Comparison of ENCODE assay signal across 8 cellular contexts in the genomic region with DNA sequence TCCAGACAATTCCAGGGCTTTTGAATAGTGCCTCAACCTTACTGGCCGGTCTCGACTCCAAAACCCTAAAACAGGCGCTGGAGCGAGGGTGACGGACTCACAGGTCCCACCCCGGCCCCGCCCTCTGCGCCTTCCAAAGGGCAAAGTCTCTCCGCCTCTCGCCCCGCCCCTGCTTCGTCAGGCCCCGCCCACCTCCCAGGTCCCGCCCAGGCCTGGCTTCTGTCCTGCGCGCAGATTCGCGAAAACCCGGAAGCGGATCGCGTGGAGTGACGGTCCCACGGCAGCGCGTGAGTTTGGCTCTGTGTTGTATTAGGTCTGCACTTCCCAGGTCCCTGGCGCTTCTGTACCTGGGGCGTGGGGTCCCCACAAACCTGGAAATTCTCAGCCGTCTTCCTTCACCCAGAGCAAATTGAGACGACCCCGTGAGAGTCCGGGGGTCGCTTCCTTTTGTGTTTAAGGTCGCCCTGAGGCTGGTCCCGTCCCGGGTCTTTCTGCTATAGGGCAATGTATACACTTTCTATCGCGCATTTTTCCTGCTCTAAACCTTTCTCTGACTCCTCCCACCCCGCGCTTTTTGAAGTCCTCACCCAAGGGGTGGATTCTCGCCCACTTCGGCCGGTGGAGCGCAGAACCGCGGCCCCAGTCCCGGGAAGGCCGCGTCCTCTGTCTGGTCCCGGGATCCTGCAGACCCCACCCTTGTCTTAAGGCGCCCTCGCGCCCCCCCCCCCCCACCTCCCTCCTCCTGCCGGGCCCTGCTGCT. TPM values are rescaled to one million over a fixed set of nuclear protein-coding genes. Genes with fewer than 3 reads are reported as not detected.
DNase-seq lines count a peak whose midpoint lies in the region; ATAC-seq and TF ChIP-seq lines count a peak whose summit lies in the region.

A gene (plus strand): TSS at position 231 of the 760 bp plus-strand sequence. CDS start 16,090 bp downstream, outside the sequence.

- no peak within 1 kb of the TSS for H2BK120ac ChIP-seq in IMR-90 (ENCODE audit: low read depth, low read length)

- H3K9me3 ChIP-seq in CD4-positive, alpha-beta T cell (ENCODE audit: control insufficient read depth, low read length) = peaks cover 13% of the 10 kb centered on the region
- H3K9me3 ChIP-seq in IMR-90 (ENCODE audit: control insufficient read depth, insufficient read depth, low read length) (peaks cover under 1% of the 10 kb centered on the region; the same call in 1 of the 2 replicates), SJCRH30 (replicated peaks) (no peaks in the 10 kb centered on the region), subcutaneous abdominal adipose tissue (ENCODE audit: control insufficient read depth in 5 of 5, low read length in 5 of 5) (peaks cover 0 to 3% (median 0%) of the 10 kb centered on the region in 5 donors)

- H3K14ac ChIP-seq in IMR-90 (replicated peaks; ENCODE audit: low read depth, low read length) = peak within 1 kb of the TSS; percentile 68

- H3K4me2 ChIP-seq in IMR-90 (ENCODE audit: low read depth, low read length) = peak within 1 kb of the TSS; percentile 89

- peak within 1 kb of the TSS; percentile 82 for H2AK9ac ChIP-seq in IMR-90 (replicated peaks; ENCODE audit: low read depth, low read length, poor library complexity)

- H3K27ac ChIP-seq in CD4-positive, alpha-beta T cell (ENCODE audit: low read depth, low read length) = peak within 1 kb of the TSS; percentile 21
- H3K27ac ChIP-seq in IMR-90 (ENCODE audit: insufficient read depth, low read length) (peak within 1 kb of the TSS; percentile 50), SJCRH30 (peak within 1 kb of the TSS; percentile 84), subcutaneous abdominal adipose tissue (ENCODE audit: low read depth, low read length) (no peak within 1 kb of the TSS)

- H4K8ac ChIP-seq in IMR-90 (ENCODE audit: low read depth in 2 of 2, low read length in 2 of 2) = peak within 1 kb of the TSS; percentile 11 to 86; a peak in 2 of 4 replicates

- POLR2A ChIA-PET in CD4-positive, alpha-beta T cell (lab: Charles Lee) = interaction anchor here (0.6 kb wide), 1 partner anchor 53 kb away, joined by 3 read pairs; no protein-coding TSS in a partner anchor
- POLR2A ChIA-PET in IMR-90 (lab: Charles Lee; ENCODE audit: unreplicated experiment) = no interaction called here

- H3K9me3 Mint-ChIP-seq in CD4-positive, alpha-beta T cell = peaks cover 12% of the 10 kb centered on the region

- H2AFZ ChIP-seq in IMR-90 (replicated peaks; ENCODE audit: low read length, poor library complexity) = peak within 1 kb of the TSS; percentile 96

- in situ Hi-C loops in IMR-90 (cut with MboI; ENCODE audit: low sequenced_read_pairs) = no loop called here

- no TSS peak for BruUV-seq in IMR-90 (replicated peaks; lab: Mats Ljungman, UMichigan)

- no peak for TF ChIP-seq RAD21 in IMR-90 (IDR thresholded peaks at IDR 0.05; ENCODE audit: low read length)

- intact Hi-C loops in CD4-positive, alpha-beta T cell (cut with DNase I, micrococcal nuclease) = loop anchor here (1.0 to 5.0 kb wide), 6 partner anchors 36 to 270 kb away; a partner anchor contains a TSS
- intact Hi-C loops in IMR-90 (cut with micrococcal nuclease) = no loop called here

- H3K36me3 Mint-ChIP-seq in CD4-positive, alpha-beta T cell (ENCODE audit: low read depth) = peaks cover 63% of the 10 kb centered on the region

- dilution Hi-C loops in IMR-90 (cut with HindIII; ENCODE audit: low sequenced_read_pairs, unreplicated experiment) = no loop called here

- H4K91ac ChIP-seq in IMR-90 (ENCODE audit: insufficient read depth, low read depth, low read length) = no peak within 1 kb of the TSS

- peaks cover 35% of the 10 kb centered on the region for H3K4me1 Mint-ChIP-seq in CD4-positive, alpha-beta T cell (ENCODE audit: low read depth)

- peak within 1 kb of the TSS; percentile 61 for H3K56ac ChIP-seq in IMR-90 (ENCODE audit: extremely low read depth, insufficient read depth, low read length)

- H3K9ac ChIP-seq in IMR-90 (ENCODE audit: low read depth, low read length) (peak within 1 kb of the TSS; percentile 77), subcutaneous abdominal adipose tissue (ENCODE audit: low read length in 5 of 5) (peak within 1 kb of the TSS; percentile 26 to 89 (median 83))

- H2BK15ac ChIP-seq in IMR-90 (ENCODE audit: low read depth, low read length) = no peak within 1 kb of the TSS

- no peaks in the 10 kb centered on the region for H3K4me1 ChIP-seq in IMR-90 (ENCODE audit: control insufficient read depth, insufficient read depth, low read length)
- H3K4me1 ChIP-seq in SJCRH30 = no peaks in the 10 kb centered on the region
- peaks cover 0 to 27% (median 22%) of the 10 kb centered on the region in 5 donors for H3K4me1 ChIP-seq in subcutaneous abdominal adipose tissue (ENCODE audit: control insufficient read depth in 5 of 5, insufficient read depth in 5 of 5, low read length in 5 of 5)

- peak; percentile 34; the same call in 1 of the 2 replicates for TF ChIP-seq POLR2A in IMR-90 (IDR thresholded peaks at IDR 0.05; ENCODE audit: low read depth, low read length)

- H4K5ac ChIP-seq in IMR-90 (ENCODE audit: low read depth, low read length) = peak within 1 kb of the TSS; percentile 19

- 0% methylated on average over 3 of the region's 54 CpGs; no CpG with 5 or more reads in 1 of the 2 experiments for WGBS in IMR-90 (ENCODE audit: extremely low coverage in 2 of 2, insufficient read length in 1 of 2), 2 experiments

- no peak within 1 kb of the TSS for H3K23ac ChIP-seq in IMR-90 (ENCODE audit: low read depth, low read length)

- H2BK20ac ChIP-seq in IMR-90 (ENCODE audit: low read depth, low read length) = no peak within 1 kb of the TSS

- H3K4me3 ChIP-seq in IMR-90 (ENCODE audit: insufficient read depth, low read depth, low read length) = peak within 1 kb of the TSS; percentile 72
- peak within 1 kb of the TSS; percentile 98 for H3K4me3 ChIP-seq in SJCRH30
- peak within 1 kb of the TSS; percentile 79 to 91 (median 87) for H3K4me3 ChIP-seq in subcutaneous abdominal adipose tissue (ENCODE audit: low read depth in 1 of 5, low read length in 5 of 5)

- TF ChIP-seq CTCF in CD4-positive, alpha-beta T cell (IDR thresholded peaks at IDR 0.05) = no peak
- no peak for TF ChIP-seq CTCF in IMR-90 (conservative IDR thresholded peaks at IDR 0.05; ENCODE audit: low read depth, low read length)

- H3K4me3 Mint-ChIP-seq in CD4-positive, alpha-beta T cell = peak within 1 kb of the TSS; percentile 96

- no peak within 1 kb of the TSS for H2BK5ac ChIP-seq in IMR-90 (ENCODE audit: low read depth, low read length, poor library complexity, severe bottlenecking)

- CTCF ChIA-PET in CD4-positive, alpha-beta T cell (lab: Charles Lee) = no interaction called here
- CTCF ChIA-PET in IMR-90 (lab: Yijun Ruan, JAX) = no interaction called here

- no peaks in the 10 kb centered on the region for H4K20me1 ChIP-seq in IMR-90 (ENCODE audit: insufficient read depth, low read length)

- no peaks in the 10 kb centered on the region for H3K27me3 ChIP-seq in CD4-positive, alpha-beta T cell (ENCODE audit: control insufficient read depth, insufficient read depth, low read length)
- H3K27me3 ChIP-seq in IMR-90 (ENCODE audit: control insufficient read depth, insufficient read depth, low read length) (no peaks in the 10 kb centered on the region), SJCRH30 (no peaks in the 10 kb centered on the region), subcutaneous abdominal adipose tissue (ENCODE audit: control insufficient read depth in 5 of 5, insufficient read depth in 4 of 5, low read length in 5 of 5) (no peaks in the 10 kb centered on the region)

- peak; percentile 93 to 99 (median 96) for DNase-seq in CD4-positive, alpha-beta T cell
- DNase-seq in IMR-90 (peak; percentile 76), SJCRH30 (peak; percentile 94), germinal center (ENCODE audit: low spot score) (peak; percentile 94), nucleus accumbens (lab: John Stamatoyannopoulos, UW) (peak in 55 of 56 donors; percentile 56 to 97 (median 90))
- DNase-seq in activated naive CD4-positive, alpha-beta T cell treated with Interleukin-2 at 50 U/mL for 16 hours = peak; percentile 96

- peak within 1 kb of the TSS; percentile 89 for H3K27ac Mint-ChIP-seq in CD4-positive, alpha-beta T cell

- H2AK5ac ChIP-seq in IMR-90 (ENCODE audit: low read depth, low read length) = no peak within 1 kb of the TSS

- H3K18ac ChIP-seq in IMR-90 (ENCODE audit: low read depth, low read length) = peak within 1 kb of the TSS; percentile 56; the same call in 1 of the 2 replicates

- H3K4ac ChIP-seq in IMR-90 (ENCODE audit: low read depth, low read length) = peak within 1 kb of the TSS; percentile 49

- no peaks in the 10 kb centered on the region for H3K36me3 ChIP-seq in IMR-90 (ENCODE audit: control insufficient read depth, insufficient read depth, low read length)
- no peaks in the 10 kb centered on the region for H3K36me3 ChIP-seq in SJCRH30
- peaks cover 0 to under 1% (median 0%) of the 10 kb centered on the region in 5 donors for H3K36me3 ChIP-seq in subcutaneous abdominal adipose tissue (ENCODE audit: control insufficient read depth in 5 of 5, insufficient read depth in 5 of 5, low read length in 5 of 5)

- peaks cover 4% of the 10 kb centered on the region in 2 experiments; a peak in 1 of 4 replicates for H3K79me1 ChIP-seq in IMR-90 (ENCODE audit: low read depth in 1 of 2, low read length in 2 of 2)

- peak; percentile 97 for ATAC-seq in CD4-positive, alpha-beta T cell (ENCODE audit: poor library complexity)
- ATAC-seq in GM21360 (IDR thresholded peaks at IDR 0.05; ENCODE audit: unreplicated experiment) (peak; percentile 82), IMR-90 (ENCODE audit: low read depth) (peak; percentile 99)

- peaks cover 11% of the 10 kb centered on the region for H3K27me3 Mint-ChIP-seq in CD4-positive, alpha-beta T cell

- H3K9me1 ChIP-seq in IMR-90 (ENCODE audit: insufficient read depth, low read length) = no peaks in the 10 kb centered on the region

TF ChIP-seq in IMR-90, 13 proteins besides CTCF, POLR2A, EP300 and RAD21:
- peak; percentile 49 for TF ChIP-seq MXI1 (IDR thresholded peaks at IDR 0.05; ENCODE audit: borderline replicate concordance, low read depth, low read length)
- TF ChIP-seq FOS (IDR thresholded peaks at IDR 0.05; ENCODE audit: low read depth, low read length) = no peak
- no peak for TF ChIP-seq RCOR1 (IDR thresholded peaks at IDR 0.05; ENCODE audit: insufficient replicate concordance, low read length)
- no peak for TF ChIP-seq CHD1 (IDR thresholded peaks at IDR 0.05; ENCODE audit: low read depth, low read length)
- peak; percentile 42; the same call in 1 of the 2 replicates for TF ChIP-seq MAZ (IDR thresholded peaks at IDR 0.05; ENCODE audit: borderline replicate concordance, low read depth, low read length)
- TF ChIP-seq MAFK (IDR thresholded peaks at IDR 0.05; ENCODE audit: low read depth, low read length) = no peak

RNA-seq across cellular contexts. Expression of the gene that starts here (rescaled TPM):
- 1 to 10 TPM; 2.0 to 2.7 TPM for total RNA-seq in CD4-positive, alpha-beta T cell
- 3.4 and 6.1 TPM in 2 replicates for total RNA-seq in IMR-90 (2012; rRNA removed)
- polyA plus RNA-seq in IMR-90 (2012; rRNA removed) = 0.40 and 0.82 TPM in 2 replicates
- 0.13 and 0.23 TPM in 2 replicates for polyA plus RNA-seq in IMR-90 (2012; cell fraction: cytosol; rRNA removed)
- 0.08 and 0.45 TPM in 2 replicates for polyA plus RNA-seq in IMR-90 (2012; cell fraction: nucleus; rRNA removed; ENCODE audit: low replicate concordance)
- 7.3 and 9.2 TPM in 2 replicates for total RNA-seq in SJCRH30 (2014; rRNA removed; shearing (Covaris generic))
